In the genomic region with DNA sequence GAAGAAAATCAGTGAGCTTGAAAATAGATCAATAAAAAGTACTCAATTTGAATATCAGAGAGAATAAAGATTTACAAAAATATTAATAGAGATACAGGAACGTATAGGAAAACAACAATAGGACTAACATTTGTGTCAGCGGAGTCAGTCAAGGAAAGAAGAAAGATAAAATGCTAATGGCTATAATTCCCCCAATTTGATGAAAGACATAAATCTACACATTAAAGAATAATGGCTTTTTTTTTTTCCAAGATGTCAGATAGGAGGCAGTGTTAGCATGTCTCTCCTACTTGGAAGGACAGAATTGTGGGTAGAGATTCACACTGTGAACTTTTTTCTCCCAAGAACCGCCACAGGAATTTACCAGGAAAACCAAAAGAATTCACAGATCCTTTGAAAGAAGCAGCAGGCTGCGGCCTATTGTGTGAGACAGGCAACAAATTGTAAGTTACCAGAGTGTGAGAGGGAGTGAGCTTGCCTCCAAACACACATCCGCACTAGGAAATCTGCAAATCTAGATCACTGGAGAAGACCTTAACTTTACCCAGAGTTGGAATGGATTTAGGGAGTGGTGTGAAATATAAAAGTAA, we compare ENCODE assay signal across 22 cellular contexts.
"Had no signal": no experiment of that assay in that cellular context is flagged by ENCODE, and none has a peak within 500 bp of the region (broad histone marks: within the 10 kb centered on the region; RNA-seq: fewer than 3 reads in every experiment).

No MANE protein-coding gene starts in this region.

- DNase-seq: activated CD4-positive, alpha-beta T cell treated with anti-CD3 and anti-CD28 coated beads for 48 hours; activated CD8-positive, alpha-beta memory T cell treated with anti-CD3 and anti-CD28 coated beads, Interleukin-2, amount 50 U/mL, for 48 hours; activated CD8-positive, alpha-beta T cell treated with anti-CD3 and anti-CD28 coated beads, Interleukin-2, amount 10 ng/mL, durations not matched to agents 7 days and 5 days; activated naive CD4-positive, alpha-beta T cell treated with anti-CD3 and anti-CD28 coated beads for 36 hours; cortex of kidney; effector memory CD4-positive, alpha-beta T cell; hypothalamus; left colon; mucosa of descending colon; natural killer cell; occipital lobe; right lobe of liver; stimulated activated CD4-positive, alpha-beta T cell treated with anti-CD3 and anti-CD28 coated beads, Interleukin-1b, Interleukin-23, amount 100 ng/mL, for 48 hours; stimulated activated naive CD4-positive, alpha-beta T cell treated with Interleukin-2 at 50 U/mL for 16 hours; SW 1271; T-helper 9 cell; upper lobe of left lung; WERI-Rb-1 had no signal

- H3K4me1 Mint-ChIP-seq: central memory CD8-positive, alpha-beta T cell; natural killer cell had no signal

- H3K4me3 Mint-ChIP-seq: activated CD8-positive, alpha-beta T cell treated with anti-CD3 and anti-CD28 coated beads, Interleukin-2, amount 10 ng/mL, durations not matched to agents 7 days and 5 days; activated naive CD4-positive, alpha-beta T cell treated with anti-CD3 and anti-CD28 coated beads for 36 hours; activated T-helper 1 cell treated with anti-CD3 and anti-CD28 coated beads, Interleukin-12 subunit alpha, Interleukin-12 subunit beta, Interleukin-2, Interleukin-4 antibody, amounts not matched to agents 30 ng/mL and 10 ng/mL and 1 ng/mL, durations not matched to agents 14 hours and 24 hours and 36 hours; central memory CD8-positive, alpha-beta T cell; natural killer cell had no signal

- H3K4me3 ChIP-seq: lung, mucosa of descending colon, prostate gland, right lobe of liver, upper lobe of left lung had no signal

- H3K36me3 ChIP-seq: prostate gland, right lobe of liver, upper lobe of left lung, WERI-Rb-1 had no signal

- H3K27ac ChIP-seq: prostate gland, right lobe of liver, upper lobe of left lung, WERI-Rb-1 had no signal

- H3K4me1 ChIP-seq: prostate gland, right lobe of liver, upper lobe of left lung had no signal

- H3K27ac Mint-ChIP-seq: activated CD8-positive, alpha-beta T cell treated with anti-CD3 and anti-CD28 coated beads, Interleukin-2, amount 10 ng/mL, durations not matched to agents 7 days and 5 days; activated naive CD4-positive, alpha-beta T cell treated with anti-CD3 and anti-CD28 coated beads for 36 hours; activated T-helper 1 cell treated with anti-CD3 and anti-CD28 coated beads, Interleukin-12 subunit alpha, Interleukin-12 subunit beta, Interleukin-2, Interleukin-4 antibody, amounts not matched to agents 30 ng/mL and 10 ng/mL and 1 ng/mL, durations not matched to agents 14 hours and 24 hours and 36 hours; natural killer cell had no signal

- H3K27me3 ChIP-seq: right lobe of liver, upper lobe of left lung had no signal

- ATAC-seq: activated CD8-positive, alpha-beta T cell treated with anti-CD3 and anti-CD28 coated beads, Interleukin-2, amount 10 ng/mL, durations not matched to agents 7 days and 5 days; left colon; mucosa of descending colon; natural killer cell had no signal

- H3K9me3 ChIP-seq: prostate gland, right lobe of liver had no signal

- H3K9me3 Mint-ChIP-seq: activated T-helper 1 cell treated with anti-CD3 and anti-CD28 coated beads, Interleukin-12 subunit alpha, Interleukin-12 subunit beta, Interleukin-2, Interleukin-4 antibody, amounts not matched to agents 30 ng/mL and 10 ng/mL and 1 ng/mL, durations not matched to agents 14 hours and 24 hours and 36 hours had no signal
